8 cellular contexts compared by ENCODE assay signal in the genomic region with DNA sequence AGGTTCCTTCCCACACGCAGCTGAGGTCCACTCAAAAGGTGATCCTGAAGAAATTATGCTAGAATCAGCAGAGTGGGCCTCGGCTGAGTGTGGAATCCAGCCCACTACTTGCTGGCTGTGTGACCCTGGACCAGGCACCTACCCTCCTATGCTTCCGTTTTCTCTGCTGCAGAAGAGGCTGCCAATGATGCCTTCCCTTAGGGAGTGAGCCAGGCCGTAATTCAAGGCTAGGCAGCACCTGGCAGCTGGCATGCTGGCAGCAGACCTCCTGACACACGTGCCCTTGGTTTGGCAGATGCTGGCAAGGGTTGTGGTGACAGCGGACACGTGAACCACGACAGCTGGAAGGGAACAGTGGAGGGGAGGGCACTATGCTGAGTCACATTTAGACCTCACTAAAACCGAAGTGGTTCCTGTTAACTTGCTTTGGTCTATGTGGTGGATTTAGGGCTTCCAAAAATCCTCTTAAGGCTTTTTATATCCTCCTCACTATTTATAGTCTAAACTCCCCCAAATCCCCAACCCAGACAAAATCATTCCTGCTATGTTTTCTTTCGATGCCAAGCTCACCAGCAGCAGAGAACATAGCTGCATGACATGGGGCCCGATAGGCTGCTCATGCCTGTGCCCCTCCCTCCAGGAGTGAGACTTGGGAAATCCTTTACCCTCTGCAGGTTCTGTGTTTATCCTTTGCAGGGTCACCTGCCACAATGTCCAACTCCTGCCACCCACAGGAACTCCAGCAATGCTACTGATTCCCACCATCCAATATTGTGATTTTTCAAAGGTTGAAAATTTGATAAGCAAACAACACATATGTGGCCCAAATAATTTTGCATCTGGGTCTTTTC. TPM values are rescaled to one million over a fixed set of nuclear protein-coding genes. Genes with fewer than 3 reads are reported as not detected.
DNase-seq lines count a peak whose midpoint lies in the region; ATAC-seq and TF ChIP-seq lines count a peak whose summit lies in the region.

No MANE protein-coding gene starts in this region.

- DNase-seq in NCI-H2081 treated with DMSO at 0.1 percent for 48 hours (lab: John Stamatoyannopoulos, UW) (peak; percentile 46), Right ventricle myocardium inferior (ENCODE audit: missing footprints) (no peak), NCI-H226 (no peak), NCI-H526 treated with DMSO at 0.1 percent for 48 hours (lab: John Stamatoyannopoulos, UW) (no peak), NCI-H128 (lab: John Stamatoyannopoulos, UW; ENCODE audit: unreplicated experiment) (no peak)

- peak; percentile 65 for ATAC-seq in GM18505 (IDR thresholded peaks at IDR 0.05; ENCODE audit: unreplicated experiment)
- ATAC-seq in HG02610 (IDR thresholded peaks at IDR 0.05; ENCODE audit: unreplicated experiment) = peak; percentile 66
- ATAC-seq in Right ventricle myocardium inferior = peak; percentile 81
- ATAC-seq in GM21515 (IDR thresholded peaks at IDR 0.05; ENCODE audit: unreplicated experiment) = no peak

- intact Hi-C loops in Right ventricle myocardium inferior (cut with DNase I) = loop anchor here (2.0 to 5.0 kb wide), 5 partner anchors 58 to 198 kb away; no protein-coding TSS in a partner anchor

- TF ChIP-seq POLR2A in GM18505 (IDR thresholded peaks at IDR 0.05; ENCODE audit: borderline replicate concordance, extremely low read depth, insufficient read depth, insufficient read length) = no peak

RNA-seq across cellular contexts. Expression of gene PCSK6, which starts 10.6 kb away (rescaled TPM):
- total RNA-seq in Right ventricle myocardium inferior = 33.8 TPM
